Comparison of ENCODE assay signal across 11 cellular contexts in the genomic region with DNA sequence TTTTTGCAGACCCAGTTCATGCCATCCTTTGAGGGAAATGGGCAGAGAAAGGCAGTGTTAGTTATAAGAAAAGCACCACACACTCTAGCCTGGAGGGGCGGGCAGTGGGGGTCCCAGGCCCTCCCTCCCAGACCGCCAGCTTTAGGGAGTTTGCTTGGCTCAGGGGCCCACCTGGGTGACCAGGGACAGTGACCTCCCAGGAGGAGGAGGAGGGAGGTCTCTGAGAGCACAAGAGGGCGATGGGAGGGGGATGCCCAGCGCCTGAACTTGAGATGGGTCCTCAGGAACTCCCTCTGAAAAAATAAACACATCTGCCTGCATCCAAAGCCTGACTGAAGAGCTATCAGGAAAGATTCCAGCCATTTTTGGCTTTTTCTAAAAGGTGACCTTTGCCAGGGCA. TPM values are rescaled to one million over a fixed set of nuclear protein-coding genes. Genes with fewer than 3 reads are reported as not detected.
DNase-seq lines count a peak whose midpoint lies in the region; ATAC-seq and TF ChIP-seq lines count a peak whose summit lies in the region.
"Had no signal": no experiment of that assay in that cellular context is flagged by ENCODE, and none has a peak within 500 bp of the region (broad histone marks: within the 10 kb centered on the region; RNA-seq: fewer than 3 reads in every experiment).

No MANE protein-coding gene starts in this region.

- H3K4me1 Mint-ChIP-seq in naive thymus-derived CD4-positive, alpha-beta T cell: peaks cover 34 to 70% (median 55%) of the 10 kb centered on the region in 7 donors

- peak overlapping the region in 7 of 9 donors; percentile 82 to 97 (median 91) for H3K27ac Mint-ChIP-seq in naive thymus-derived CD4-positive, alpha-beta T cell
- H3K27ac Mint-ChIP-seq: activated T-helper 17 cell treated with anti-CD3 and anti-CD28 coated beads, Interleukin-2, amount 50 U/mL, for 72 hours had no signal

- TF ChIP-seq POLR2A in thyroid gland (IDR thresholded peaks at IDR 0.05): no peak

- H3K36me3 ChIP-seq in naive thymus-derived CD4-positive, alpha-beta T cell (ENCODE audit: control insufficient read depth in 2 of 3, insufficient read depth in 3 of 3, low read length in 3 of 3): no peaks in the 10 kb centered on the region
- H3K36me3 ChIP-seq in thyroid gland (no peaks in the 10 kb centered on the region), ascending aorta (peaks cover 0 to 2% of the 10 kb centered on the region in 2 donors)

- no peak overlapping the region for H3K4me3 ChIP-seq in naive thymus-derived CD4-positive, alpha-beta T cell (ENCODE audit: low read length)
- H3K4me3 ChIP-seq in thyroid gland (replicated peaks in 1 of 3) (no peak overlapping the region), ascending aorta (no peak overlapping the region)

- no peaks in the 10 kb centered on the region for H3K9me3 ChIP-seq in naive thymus-derived CD4-positive, alpha-beta T cell (ENCODE audit: control insufficient read depth in 2 of 3, low read length in 3 of 3)
- no peaks in the 10 kb centered on the region for H3K9me3 ChIP-seq in thyroid gland
- H3K9me3 ChIP-seq in ascending aorta: no peaks in the 10 kb centered on the region

- H3K4me3 Mint-ChIP-seq in naive thymus-derived CD4-positive, alpha-beta T cell: peak overlapping the region in 2 of 10 donors; percentile 88 to 93
- H3K4me3 Mint-ChIP-seq: activated T-helper 17 cell treated with anti-CD3 and anti-CD28 coated beads, Interleukin-2, amount 50 U/mL, for 72 hours had no signal

- no peak for ATAC-seq in naive thymus-derived CD4-positive, alpha-beta T cell
- ATAC-seq in HG02852 (IDR thresholded peaks at IDR 0.05; ENCODE audit: unreplicated experiment): no peak
- ATAC-seq: activated T-helper 17 cell treated with anti-CD3 and anti-CD28 coated beads, Interleukin-2, amount 50 U/mL, for 72 hours; foreskin keratinocyte had no signal

- no peak for TF ChIP-seq CTCF in thyroid gland (IDR thresholded peaks at IDR 0.05)
- TF ChIP-seq CTCF in ascending aorta (IDR thresholded peaks at IDR 0.05): no peak

- DNase-seq in NCI-H510A treated with DMSO at 0.1 percent for 48 hours (lab: John Stamatoyannopoulos, UW) (peak; percentile 25), NCI-H510A (lab: John Stamatoyannopoulos, UW) (no peak), caudate nucleus (lab: John Stamatoyannopoulos, UW) (no peak), thyroid gland (no peak), SIG-M5 (lab: John Stamatoyannopoulos, UW) (no peak), ascending aorta (ENCODE audit: low spot score in 2 of 2) (no peak)
- DNase-seq in naive thymus-derived CD4-positive, alpha-beta T cell: no peak
- DNase-seq: NCI-H2029 had no signal

- H3K36me3 Mint-ChIP-seq in naive thymus-derived CD4-positive, alpha-beta T cell: peaks cover 0 to 8% (median under 1%) of the 10 kb centered on the region in 5 donors

- intact Hi-C loops in naive thymus-derived CD4-positive, alpha-beta T cell (cut with micrococcal nuclease): no loop called here
- intact Hi-C loops in thyroid gland (cut with DNase I) (no loop called here), ascending aorta (cut with DNase I) (no loop called here)

- H3K27me3 ChIP-seq in naive thymus-derived CD4-positive, alpha-beta T cell (ENCODE audit: control insufficient read depth in 2 of 2, insufficient read depth in 2 of 2, low read length in 2 of 2): no peaks in the 10 kb centered on the region
- H3K27me3 ChIP-seq in thyroid gland: no peaks in the 10 kb centered on the region
- no peaks in the 10 kb centered on the region for H3K27me3 ChIP-seq in ascending aorta
- H3K27me3 ChIP-seq: foreskin keratinocyte had no signal

- H3K27me3 Mint-ChIP-seq in naive thymus-derived CD4-positive, alpha-beta T cell: no peaks in the 10 kb centered on the region
- H3K27me3 Mint-ChIP-seq: activated T-helper 17 cell treated with anti-CD3 and anti-CD28 coated beads, Interleukin-2, amount 50 U/mL, for 72 hours had no signal

- H3K9me3 Mint-ChIP-seq in naive thymus-derived CD4-positive, alpha-beta T cell: no peaks in the 10 kb centered on the region
- H3K9me3 Mint-ChIP-seq: activated T-helper 17 cell treated with anti-CD3 and anti-CD28 coated beads, Interleukin-2, amount 50 U/mL, for 72 hours had no signal

- CTCF ChIA-PET in naive thymus-derived CD4-positive, alpha-beta T cell (lab: Charles Lee): no interaction called here

- H3K27ac ChIP-seq in caudate nucleus (ENCODE audit: low read depth, low read length) (peak overlapping the region; percentile 53), thyroid gland (peak overlapping the region; percentile 94 to 99 (median 96)), ascending aorta (peak overlapping the region in 1 of 2 donors; percentile 2)
- H3K27ac ChIP-seq in naive thymus-derived CD4-positive, alpha-beta T cell (ENCODE audit: low read depth, low read length): peak overlapping the region; percentile 85
- H3K27ac ChIP-seq: foreskin keratinocyte had no signal

- POLR2A ChIA-PET in naive thymus-derived CD4-positive, alpha-beta T cell (lab: Charles Lee): interaction anchor here (0.6 to 11.1 kb wide), 6 partner anchors 16 to 37 kb away, joined by 3 to 169 read pairs (median 14); a partner anchor contains a TSS

- H3K4me1 ChIP-seq in naive thymus-derived CD4-positive, alpha-beta T cell (ENCODE audit: control insufficient read depth in 2 of 2, insufficient read depth in 2 of 2, low read length in 2 of 2): peaks cover 18 to 43% of the 10 kb centered on the region in 2 donors
- H3K4me1 ChIP-seq in thyroid gland: peaks cover 78 to 98% of the 10 kb centered on the region in 2 donors
- peaks cover 15 to 22% of the 10 kb centered on the region in 2 donors for H3K4me1 ChIP-seq in ascending aorta

- WGBS in thyroid gland, 2 donors: 57 to 63% methylated on average over 4 of the region's 4 CpGs

RNA-seq across cellular contexts. Expression of a gene that starts 32.6 kb away (rescaled TPM):
- 10 to 100 TPM; 55.2 to 88.7 (median 59.1) TPM for total RNA-seq in naive thymus-derived CD4-positive, alpha-beta T cell
- polyA plus RNA-seq in naive thymus-derived CD4-positive, alpha-beta T cell: 10 to 100 TPM; 23.9 to 50.5 TPM
- total RNA-seq in thyroid gland (100 to 1,000 TPM; 138 to 187 (median 162) TPM), ascending aorta (216 TPM)

RNA-seq across cellular contexts. Expression of a gene that starts 37.3 kb away (rescaled TPM):
- 1 to 10 TPM; 1.3 to 5.1 (median 2.9) TPM for total RNA-seq in naive thymus-derived CD4-positive, alpha-beta T cell
- 1 to 10 TPM; 2.2 to 3.4 TPM for polyA plus RNA-seq in naive thymus-derived CD4-positive, alpha-beta T cell
- total RNA-seq in thyroid gland (10 to 100 TPM in 2 of 4 donors, 1 to 10 TPM in 2; 6.6 to 13.4 (median 10.2) TPM), ascending aorta (2.0 TPM)

RNA-seq across cellular contexts. Expression of a gene that starts 37.5 kb away (rescaled TPM):
- total RNA-seq in naive thymus-derived CD4-positive, alpha-beta T cell: 10 to 100 TPM; 11.6 to 32.1 (median 26.8) TPM
- polyA plus RNA-seq in naive thymus-derived CD4-positive, alpha-beta T cell: 10 to 100 TPM; 11.4 to 17.5 TPM
- total RNA-seq in thyroid gland (10 to 100 TPM in 3 of 4 donors, 1 to 10 TPM in 1; 5.1 to 38.4 (median 20.9) TPM), ascending aorta (2.1 TPM)
